ENCODE assay signal across 2 cellular contexts in genomic region chr1:202088216-202088615, GRCh38.
TF ChIP-seq lines count a peak whose summit lies in the region.

No MANE protein-coding gene starts in this region.

TF ChIP-seq in WTC11, 78 proteins besides CTCF, POLR2A, EP300 and RAD21 (continued from another document):
- TF ChIP-seq, protein P1, sequence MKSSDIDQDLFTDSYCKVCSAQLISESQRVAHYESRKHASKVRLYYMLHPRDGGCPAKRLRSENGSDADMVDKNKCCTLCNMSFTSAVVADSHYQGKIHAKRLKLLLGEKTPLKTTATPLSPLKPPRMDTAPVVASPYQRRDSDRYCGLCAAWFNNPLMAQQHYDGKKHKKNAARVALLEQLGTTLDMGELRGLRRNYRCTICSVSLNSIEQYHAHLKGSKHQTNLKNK (CRISPR knock-in tag; IDR thresholded peaks at IDR 0.05): no peak
- TF ChIP-seq E2F5 (CRISPR knock-in tag; IDR thresholded peaks at IDR 0.05): no peak
- no peak for TF ChIP-seq ZNF671 (CRISPR knock-in tag; IDR thresholded peaks at IDR 0.05)
- no peak for TF ChIP-seq ESRRA (CRISPR knock-in tag; IDR thresholded peaks at IDR 0.05; ENCODE audit: borderline replicate concordance)
- no peak for TF ChIP-seq NR2C2 (CRISPR knock-in tag; IDR thresholded peaks at IDR 0.05)
- TF ChIP-seq MYBL2 (CRISPR knock-in tag; IDR thresholded peaks at IDR 0.05): no peak
- no peak for TF ChIP-seq ZNF416 (CRISPR knock-in tag; IDR thresholded peaks at IDR 0.05)
- TF ChIP-seq CDX4 (CRISPR knock-in tag; IDR thresholded peaks at IDR 0.05; ENCODE audit: borderline replicate concordance): no peak
- no peak for TF ChIP-seq GABPB1 (CRISPR knock-in tag; IDR thresholded peaks at IDR 0.05)
- no peak for TF ChIP-seq PRDM15 (CRISPR knock-in tag; IDR thresholded peaks at IDR 0.05)
- TF ChIP-seq ZNF263 (CRISPR knock-in tag; IDR thresholded peaks at IDR 0.05; ENCODE audit: low read depth): no peak
- no peak for TF ChIP-seq RORB (CRISPR knock-in tag; IDR thresholded peaks at IDR 0.05)
- TF ChIP-seq ATF3 (CRISPR knock-in tag; conservative IDR thresholded peaks at IDR 0.05): no peak

TF ChIP-seq in liver, 16 proteins besides CTCF, POLR2A, EP300 and RAD21 (continued from another document):
- TF ChIP-seq HNF4A (conservative IDR thresholded peaks at IDR 0.05) (peak; percentile 71 to 78), TAF1 (conservative IDR thresholded peaks at IDR 0.05) (no peak), ATF3 (IDR thresholded peaks at IDR 0.05) (no peak), RXRA (IDR thresholded peaks at IDR 0.05) (peak; percentile 35 to 68), HNF4G (IDR thresholded peaks at IDR 0.05) (peak; percentile 25), SP1 (IDR thresholded peaks at IDR 0.05) (peak; percentile 53), FOXA2 (IDR thresholded peaks at IDR 0.05) (no peak)
- TF ChIP-seq, protein P2, sequence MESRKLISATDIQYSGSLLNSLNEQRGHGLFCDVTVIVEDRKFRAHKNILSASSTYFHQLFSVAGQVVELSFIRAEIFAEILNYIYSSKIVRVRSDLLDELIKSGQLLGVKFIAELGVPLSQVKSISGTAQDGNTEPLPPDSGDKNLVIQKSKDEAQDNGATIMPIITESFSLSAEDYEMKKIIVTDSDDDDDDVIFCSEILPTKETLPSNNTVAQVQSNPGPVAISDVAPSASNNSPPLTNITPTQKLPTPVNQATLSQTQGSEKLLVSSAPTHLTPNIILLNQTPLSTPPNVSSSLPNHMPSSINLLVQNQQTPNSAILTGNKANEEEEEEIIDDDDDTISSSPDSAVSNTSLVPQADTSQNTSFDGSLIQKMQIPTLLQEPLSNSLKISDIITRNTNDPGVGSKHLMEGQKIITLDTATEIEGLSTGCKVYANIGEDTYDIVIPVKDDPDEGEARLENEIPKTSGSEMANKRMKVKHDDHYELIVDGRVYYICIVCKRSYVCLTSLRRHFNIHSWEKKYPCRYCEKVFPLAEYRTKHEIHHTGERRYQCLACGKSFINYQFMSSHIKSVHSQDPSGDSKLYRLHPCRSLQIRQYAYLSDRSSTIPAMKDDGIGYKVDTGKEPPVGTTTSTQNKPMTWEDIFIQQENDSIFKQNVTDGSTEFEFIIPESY (IDR thresholded peaks at IDR 0.05): no peak
